In genomic region chr10:22325272-22325947, GRCh38 we compare ENCODE assay signal across 8 cellular contexts. TPM values are rescaled to one million over a fixed set of nuclear protein-coding genes. Genes with fewer than 3 reads are reported as not detected.
DNase-seq lines count a peak whose midpoint lies in the region; ATAC-seq and TF ChIP-seq lines count a peak whose summit lies in the region.

No MANE protein-coding gene starts in this region.

- no peaks in the 10 kb centered on the region for H3K4me1 ChIP-seq in endodermal cell (ENCODE audit: control insufficient read depth, insufficient read depth, low read length)

- DNase-seq in AG08396 (ENCODE audit: low spot score) = peak; percentile 90
- DNase-seq in NCI-H774 (lab: John Stamatoyannopoulos, UW) = peak; percentile 76
- peak; percentile 80 for DNase-seq in activated CD8-positive, alpha-beta memory T cell treated with anti-CD3 and anti-CD28 coated beads, Interleukin-2, amount 50 U/mL, for 48 hours
- peak; percentile 90 for DNase-seq in endodermal cell
- DNase-seq in memory B cell (ENCODE audit: low spot score in 2 of 2) = peak; percentile 68
- DNase-seq in stimulated activated naive CD8-positive, alpha-beta T cell treated with anti-CD3 and anti-CD28 coated beads, Interleukin-15, Interleukin-2, amounts not matched to agents 100 U/mL and 50 U/mL, for 24 hours = peak; percentile 70

- H3K27ac ChIP-seq in endodermal cell (ENCODE audit: low read depth, low read length) = peak overlapping the region; percentile 65

- peaks cover 18% of the 10 kb centered on the region for H3K36me3 Mint-ChIP-seq in endodermal cell (ENCODE audit: low read depth)
- H3K36me3 Mint-ChIP-seq in memory B cell = peaks cover 12% of the 10 kb centered on the region

- WGBS in endodermal cell (ENCODE audit: insufficient coverage in 1 of 2, insufficient read length in 1 of 2), 2 experiments = 0% methylated on average over 13 to 80 of the region's 82 CpGs

- H3K27me3 ChIP-seq in endodermal cell (ENCODE audit: control insufficient read depth, insufficient read depth, low read length, poor library complexity, severe bottlenecking) = peaks cover 59% of the 10 kb centered on the region

- peaks cover 33% of the 10 kb centered on the region for H3K36me3 ChIP-seq in endodermal cell (ENCODE audit: control insufficient read depth, insufficient read depth, low read length)

- H3K27me3 Mint-ChIP-seq in endodermal cell (ENCODE audit: insufficient read depth) (peaks cover 71% of the 10 kb centered on the region), memory B cell (no peaks in the 10 kb centered on the region)

- H3K4me3 Mint-ChIP-seq in endodermal cell (peak overlapping the region; percentile 68), memory B cell (peak overlapping the region; percentile 87)

- TF ChIP-seq CTCF in endodermal cell (conservative IDR thresholded peaks at IDR 0.05) = no peak

- H3K9ac ChIP-seq in endodermal cell (ENCODE audit: extremely low read depth, low read length, poor library complexity, severe bottlenecking) = peak overlapping the region; percentile 27

- H3K4me3 ChIP-seq in endodermal cell (ENCODE audit: low read length) = peak overlapping the region; percentile 81

- H3K27ac Mint-ChIP-seq in endodermal cell (peak overlapping the region; percentile 75), memory B cell (peak overlapping the region; percentile 91)

- peak; percentile 43 for ATAC-seq in GM18870 (IDR thresholded peaks at IDR 0.05; ENCODE audit: unreplicated experiment)
- peak; percentile 39 for ATAC-seq in HG03064 (IDR thresholded peaks at IDR 0.05; ENCODE audit: low read depth, unreplicated experiment)
- peak; percentile 52 for ATAC-seq in memory B cell (ENCODE audit: low read depth)
- peak; percentile 54 for ATAC-seq in stimulated activated naive CD8-positive, alpha-beta T cell treated with anti-CD3 and anti-CD28 coated beads, Interleukin-15, Interleukin-2, amounts not matched to agents 100 U/mL and 50 U/mL, for 24 hours

- H3K4me1 Mint-ChIP-seq in endodermal cell = peaks cover 33% of the 10 kb centered on the region
- peaks cover 29% of the 10 kb centered on the region for H3K4me1 Mint-ChIP-seq in memory B cell

- H3K9me3 ChIP-seq in endodermal cell (ENCODE audit: control insufficient read depth, low read length) = no peaks in the 10 kb centered on the region

- no peaks in the 10 kb centered on the region for H3K9me3 Mint-ChIP-seq in endodermal cell
- no peaks in the 10 kb centered on the region for H3K9me3 Mint-ChIP-seq in memory B cell

RNA-seq across cellular contexts. Expression of gene BMI1, which starts 4.5 kb away (rescaled TPM):
- 10 to 100 TPM; 12.2 to 15.5 TPM for total RNA-seq in endodermal cell
- polyA plus RNA-seq in endodermal cell (2013, experiment 1 of 2) = 37.9 TPM
- 31.3 TPM for polyA plus RNA-seq in endodermal cell (2013, experiment 2 of 2)

RNA-seq across cellular contexts. Expression of gene COMMD3, which starts 9.2 kb away (rescaled TPM):
- total RNA-seq in endodermal cell = 10 to 100 TPM; 10.4 to 14.9 TPM
- 30.4 TPM for polyA plus RNA-seq in endodermal cell (2013, experiment 1 of 2)
- 22.6 TPM for polyA plus RNA-seq in endodermal cell (2013, experiment 2 of 2)

RNA-seq across cellular contexts. Expression of gene SPAG6, which starts 19.9 kb away (rescaled TPM):
- 1 to 10 TPM; 1.1 to 2.1 TPM for total RNA-seq in endodermal cell
- polyA plus RNA-seq in endodermal cell (2013, experiment 1 of 2) = 1.9 TPM
- polyA plus RNA-seq in endodermal cell (2013, experiment 2 of 2) = 1.7 TPM

Comparison
In these comparisons a context has a peak if more than half of its experiments do, and no peak if none do; other contexts are left out.
1. Peak in every context shown above with its lines: DNase-seq, ATAC-seq, H3K4me3 ChIP-seq and H3K27ac ChIP-seq.